In genomic region chr3:120370463-120370862, GRCh38 we compare ENCODE assay signal across 17 cellular contexts. TPM values are rescaled to one million over a fixed set of nuclear protein-coding genes. Genes with fewer than 3 reads are reported as not detected.
DNase-seq lines count a peak whose midpoint lies in the region; ATAC-seq lines count a peak whose summit lies in the region.
"Had no signal": no experiment of that assay in that cellular context is flagged by ENCODE, and none has a peak within 500 bp of the region (broad histone marks: within the 10 kb centered on the region; RNA-seq: fewer than 3 reads in every experiment).

No MANE protein-coding gene starts in this region.

- POLR2A ChIA-PET in activated CD4-positive, alpha-beta T cell treated with anti-CD3 and anti-CD28 coated beads for 36 hours (lab: Charles Lee): no interaction called here

- no peak overlapping the region for H3K4me3 Mint-ChIP-seq in activated CD4-positive, alpha-beta T cell treated with anti-CD3 and anti-CD28 coated beads for 36 hours
- H3K4me3 Mint-ChIP-seq in activated CD4-positive, alpha-beta T cell treated with anti-CD3 and anti-CD28 coated beads, Interleukin-2, amount 10 ng/mL, durations not matched to agents 24 days and 14 days: no peak overlapping the region
- H3K4me3 Mint-ChIP-seq: H9, natural killer cell had no signal

- H3K4me1 Mint-ChIP-seq in activated CD4-positive, alpha-beta T cell treated with anti-CD3 and anti-CD28 coated beads for 36 hours: peaks cover 6% of the 10 kb centered on the region
- no peaks in the 10 kb centered on the region for H3K4me1 Mint-ChIP-seq in activated CD4-positive, alpha-beta T cell treated with anti-CD3 and anti-CD28 coated beads, Interleukin-2, amount 10 ng/mL, durations not matched to agents 24 days and 14 days
- H3K4me1 Mint-ChIP-seq: H9, natural killer cell had no signal

- in situ Hi-C loops in G401 (cut with HindIII; ENCODE audit: low sequenced_read_pairs): no loop called here

- intact Hi-C loops in activated CD4-positive, alpha-beta T cell treated with anti-CD3 and anti-CD28 coated beads for 36 hours (cut with DNase I, micrococcal nuclease): no loop called here
- intact Hi-C loops in activated CD4-positive, alpha-beta T cell treated with anti-CD3 and anti-CD28 coated beads, Interleukin-2, amount 10 ng/mL, durations not matched to agents 24 days and 14 days (cut with micrococcal nuclease): no loop called here

- no peaks in the 10 kb centered on the region for H3K9me3 Mint-ChIP-seq in activated CD4-positive, alpha-beta T cell treated with anti-CD3 and anti-CD28 coated beads for 36 hours (ENCODE audit: low read depth)
- no peaks in the 10 kb centered on the region for H3K9me3 Mint-ChIP-seq in activated CD4-positive, alpha-beta T cell treated with anti-CD3 and anti-CD28 coated beads, Interleukin-2, amount 10 ng/mL, durations not matched to agents 24 days and 14 days
- H3K9me3 Mint-ChIP-seq: natural killer cell had no signal

- H3K27ac Mint-ChIP-seq in activated CD4-positive, alpha-beta T cell treated with anti-CD3 and anti-CD28 coated beads for 36 hours: no peak overlapping the region
- no peak overlapping the region for H3K27ac Mint-ChIP-seq in activated CD4-positive, alpha-beta T cell treated with anti-CD3 and anti-CD28 coated beads, Interleukin-2, amount 10 ng/mL, durations not matched to agents 24 days and 14 days
- H3K27ac Mint-ChIP-seq: H9, natural killer cell had no signal

- CTCF ChIA-PET in activated CD4-positive, alpha-beta T cell treated with anti-CD3 and anti-CD28 coated beads for 36 hours (lab: Charles Lee): interaction anchor here (3.0 kb wide), 1 partner anchor 47 kb away, joined by 7 read pairs; no protein-coding TSS in a partner anchor

- no peaks in the 10 kb centered on the region for H3K36me3 Mint-ChIP-seq in activated CD4-positive, alpha-beta T cell treated with anti-CD3 and anti-CD28 coated beads for 36 hours (ENCODE audit: low read depth)
- H3K36me3 Mint-ChIP-seq in activated CD4-positive, alpha-beta T cell treated with anti-CD3 and anti-CD28 coated beads, Interleukin-2, amount 10 ng/mL, durations not matched to agents 24 days and 14 days (ENCODE audit: low read depth): no peaks in the 10 kb centered on the region
- H3K36me3 Mint-ChIP-seq: natural killer cell had no signal

- H3K27me3 Mint-ChIP-seq in activated CD4-positive, alpha-beta T cell treated with anti-CD3 and anti-CD28 coated beads for 36 hours: peaks cover 15% of the 10 kb centered on the region
- peaks cover 41% of the 10 kb centered on the region for H3K27me3 Mint-ChIP-seq in activated CD4-positive, alpha-beta T cell treated with anti-CD3 and anti-CD28 coated beads, Interleukin-2, amount 10 ng/mL, durations not matched to agents 24 days and 14 days

- DNase-seq in activated CD4-positive, alpha-beta T cell treated with anti-CD3 and anti-CD28 coated beads for 36 hours: no peak
- no peak for DNase-seq in activated CD4-positive, alpha-beta T cell treated with anti-CD3 and anti-CD28 coated beads, Interleukin-2, amount 10 ng/mL, durations not matched to agents 24 days and 14 days
- no peak for DNase-seq in stimulated activated naive CD8-positive, alpha-beta T cell treated with anti-CD3 and anti-CD28 coated beads, Interleukin-15, Interleukin-2, amounts not matched to agents 100 U/mL and 50 U/mL, for 24 hours
- no peak for DNase-seq in stimulated activated naive CD4-positive, alpha-beta T cell treated with Interleukin-2 at 50 U/mL for 16 hours (lab: John Stamatoyannopoulos, UW)
- no peak for DNase-seq in G401 (ENCODE audit: low spot score)
- DNase-seq in AG08396 (ENCODE audit: low spot score): no peak
- DNase-seq: activated naive CD4-positive, alpha-beta T cell treated with anti-CD3 and anti-CD28 coated beads, Interleukin-2, amount 50 U/mL, for 16 hours; cortex of kidney; DMS 273 treated with DMSO at 0.1 percent for 48 hours; H9; mesenchymal stem cell; natural killer cell; NCI-H146; small intestine; thyroid gland had no signal

- ATAC-seq in activated CD4-positive, alpha-beta T cell treated with anti-CD3 and anti-CD28 coated beads for 36 hours: peak; percentile 60
- ATAC-seq in GM21447 (IDR thresholded peaks at IDR 0.05; ENCODE audit: unreplicated experiment) (peak; percentile 57), HG03196 (IDR thresholded peaks at IDR 0.05; ENCODE audit: unreplicated experiment) (peak; percentile 37)
- peak; percentile 74 for ATAC-seq in stimulated activated naive CD8-positive, alpha-beta T cell treated with anti-CD3 and anti-CD28 coated beads, Interleukin-15, Interleukin-2, amounts not matched to agents 100 U/mL and 50 U/mL, for 24 hours
- ATAC-seq: natural killer cell had no signal

RNA-seq across cellular contexts. Expression of gene LRRC58, which starts 21.3 kb away (rescaled TPM):
- total RNA-seq in activated CD4-positive, alpha-beta T cell treated with anti-CD3 and anti-CD28 coated beads for 36 hours: 10 to 100 TPM; 20.7 to 22.2 TPM
- 28.1 and 29.4 TPM in 2 replicates for total RNA-seq in activated CD4-positive, alpha-beta T cell treated with anti-CD3 and anti-CD28 coated beads, Interleukin-2, amount 10 ng/mL, durations not matched to agents 24 days and 14 days
- total RNA-seq in G401 (2014; rRNA removed; shearing (Covaris generic)): 32.6 and 38.9 TPM in 2 replicates
